Comparison of ENCODE assay signal across 28 cellular contexts in the genomic region with DNA sequence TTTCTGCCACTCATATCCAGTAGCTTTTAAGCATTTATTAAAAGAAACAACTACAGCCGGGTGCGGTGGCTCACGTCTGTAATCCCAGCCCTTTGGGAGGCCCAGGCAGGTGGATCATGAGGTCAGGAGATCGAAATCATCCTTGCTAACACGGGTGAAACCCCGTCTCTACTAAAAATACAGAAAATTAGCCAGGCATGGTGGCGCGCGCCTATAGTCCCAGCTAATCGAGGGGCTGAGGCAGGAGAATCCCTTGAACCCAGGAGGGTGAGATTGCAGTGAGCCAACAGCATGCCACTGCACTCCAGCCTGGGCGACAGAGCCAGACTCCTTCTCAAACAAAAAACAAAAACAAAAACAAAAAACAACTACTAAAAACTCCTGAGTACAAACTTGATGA.
"Had no signal": no experiment of that assay in that cellular context is flagged by ENCODE, and none has a peak within 500 bp of the region (broad histone marks: within the 10 kb centered on the region; RNA-seq: fewer than 3 reads in every experiment).

No MANE protein-coding gene starts in this region.

- H3K4me3 Mint-ChIP-seq: stimulated activated effector memory CD8-positive, alpha-beta T cell treated with anti-CD3 and anti-CD28 coated beads, Interleukin-12 subunit alpha, Interleukin-12 subunit beta, amount 100 ng/mL, for 72 hours; stimulated activated memory B cell treated with anti-CD40 and anti-IgM and Interleukin-4, amounts not matched to agents 10 μg/mL and 1 μg/mL and 100 μg/mL, for 72 hours; stimulated activated naive B cell treated with anti-CD40 and anti-IgM and Interleukin-4, amounts not matched to agents 10 μg/mL and 1 μg/mL and 100 μg/mL, for 72 hours; stimulated activated naive CD8-positive, alpha-beta T cell treated with anti-CD3 and anti-CD28 coated beads, Interleukin-15, amount 100 ng/mL, for 72 hours; stimulated activated naive CD8-positive, alpha-beta T cell treated with anti-CD3 and anti-CD28 coated beads, Interleukin-15, Interleukin-2, amounts not matched to agents 100 ng/mL and 50 ng/mL, for 24 hours; type B pancreatic cell had no signal

- H3K36me3 ChIP-seq: stomach, suprapubic skin, thoracic aorta, thyroid gland, tibial artery, tibial nerve, transverse colon, upper lobe of left lung, upper lobe of right lung, vagina had no signal

- H3K27ac Mint-ChIP-seq: stimulated activated effector memory CD8-positive, alpha-beta T cell treated with anti-CD3 and anti-CD28 coated beads, Interleukin-12 subunit alpha, Interleukin-12 subunit beta, amount 100 ng/mL, for 72 hours; stimulated activated memory B cell treated with anti-CD40 and anti-IgM and Interleukin-4, amounts not matched to agents 10 μg/mL and 1 μg/mL and 100 μg/mL, for 72 hours; stimulated activated naive B cell treated with anti-CD40 and anti-IgM and Interleukin-4, amounts not matched to agents 10 μg/mL and 1 μg/mL and 100 μg/mL, for 72 hours; stimulated activated naive CD8-positive, alpha-beta T cell treated with anti-CD3 and anti-CD28 coated beads, Interleukin-15, amount 100 ng/mL, for 72 hours; stimulated activated naive CD8-positive, alpha-beta T cell treated with anti-CD3 and anti-CD28 coated beads, Interleukin-15, Interleukin-2, amounts not matched to agents 100 ng/mL and 50 ng/mL, for 24 hours; type B pancreatic cell had no signal

- DNase-seq: stimulated activated CD4-positive, alpha-beta T cell treated with anti-CD3 and anti-CD28 coated beads, Interleukin-2, amount 100 ng/mL, for 48 hours; stimulated activated CD4-positive, alpha-beta T cell treated with anti-CD3 and anti-CD28 coated beads, Interleukin-4, amount 100 ng/mL, for 1 hour; stimulated activated CD4-positive, alpha-beta T cell treated with anti-CD3 and anti-CD28 coated beads, Interleukin-4, amount 100 ng/mL, for 4 hours; stimulated activated CD8-positive, alpha-beta memory T cell treated with anti-CD3 and anti-CD28 coated beads, Interleukin-4, amount 100 ng/mL, for 48 hours; stimulated activated naive B cell treated with anti-CD40 and anti-IgM and Interleukin-4, amounts not matched to agents 10 μg/mL and 1 μg/mL and 100 μg/mL, for 72 hours; stimulated activated naive CD4-positive, alpha-beta T cell; stimulated activated naive CD4-positive, alpha-beta T cell treated with Interleukin-2 at 50 U/mL for 16 hours; stimulated activated naive CD8-positive, alpha-beta T cell treated with anti-CD3 and anti-CD28 coated beads, Interleukin-15, amount 100 ng/mL, for 72 hours; stimulated activated naive CD8-positive, alpha-beta T cell treated with anti-CD3 and anti-CD28 coated beads, Interleukin-15, Interleukin-2, amounts not matched to agents 100 U/mL and 50 U/mL, for 24 hours; stomach; substantia nigra; testis; thyroid gland; tibial artery; transverse colon; trophoblast cell; upper lobe of left lung; upper lobe of right lung; uterus had no signal

- H3K4me1 Mint-ChIP-seq: stimulated activated effector memory CD8-positive, alpha-beta T cell treated with anti-CD3 and anti-CD28 coated beads, Interleukin-12 subunit alpha, Interleukin-12 subunit beta, amount 100 ng/mL, for 72 hours; stimulated activated memory B cell treated with anti-CD40 and anti-IgM and Interleukin-4, amounts not matched to agents 10 μg/mL and 1 μg/mL and 100 μg/mL, for 72 hours; stimulated activated naive B cell treated with anti-CD40 and anti-IgM and Interleukin-4, amounts not matched to agents 10 μg/mL and 1 μg/mL and 100 μg/mL, for 72 hours; stimulated activated naive CD8-positive, alpha-beta T cell treated with anti-CD3 and anti-CD28 coated beads, Interleukin-15, amount 100 ng/mL, for 72 hours had no signal

- FAIRE-seq: urothelium cell line had no signal

- H3K27ac ChIP-seq: stomach, suprapubic skin, testis, thoracic aorta, thyroid gland, tibial artery, tibial nerve, transverse colon, upper lobe of left lung, upper lobe of right lung, uterus, vagina had no signal

- H3K27me3 Mint-ChIP-seq: stimulated activated memory B cell treated with anti-CD40 and anti-IgM and Interleukin-4, amounts not matched to agents 10 μg/mL and 1 μg/mL and 100 μg/mL, for 72 hours; stimulated activated naive B cell treated with anti-CD40 and anti-IgM and Interleukin-4, amounts not matched to agents 10 μg/mL and 1 μg/mL and 100 μg/mL, for 72 hours; stimulated activated naive CD8-positive, alpha-beta T cell treated with anti-CD3 and anti-CD28 coated beads, Interleukin-15, amount 100 ng/mL, for 72 hours; stimulated activated naive CD8-positive, alpha-beta T cell treated with anti-CD3 and anti-CD28 coated beads, Interleukin-15, Interleukin-2, amounts not matched to agents 100 ng/mL and 50 ng/mL, for 24 hours had no signal

- ATAC-seq: stimulated activated effector memory CD8-positive, alpha-beta T cell treated with anti-CD3 and anti-CD28 coated beads, Interleukin-12 subunit alpha, Interleukin-12 subunit beta, amount 100 ng/mL, for 72 hours; stimulated activated memory B cell treated with anti-CD40 and anti-IgM and Interleukin-4, amounts not matched to agents 10 μg/mL and 1 μg/mL and 100 μg/mL, for 72 hours; stimulated activated naive B cell treated with anti-CD40 and anti-IgM and Interleukin-4, amounts not matched to agents 10 μg/mL and 1 μg/mL and 100 μg/mL, for 72 hours; stimulated activated naive CD8-positive, alpha-beta T cell treated with anti-CD3 and anti-CD28 coated beads, Interleukin-15, amount 100 ng/mL, for 72 hours; stimulated activated naive CD8-positive, alpha-beta T cell treated with anti-CD3 and anti-CD28 coated beads, Interleukin-15, Interleukin-2, amounts not matched to agents 100 U/mL and 50 U/mL, for 24 hours; upper lobe of right lung had no signal

- H3K4me1 ChIP-seq: stomach, suprapubic skin, testis, thyroid gland, tibial artery, tibial nerve, transverse colon, upper lobe of left lung, upper lobe of right lung, uterus, vagina had no signal

- H3K9me3 Mint-ChIP-seq: stimulated activated memory B cell treated with anti-CD40 and anti-IgM and Interleukin-4, amounts not matched to agents 10 μg/mL and 1 μg/mL and 100 μg/mL, for 72 hours; stimulated activated naive B cell treated with anti-CD40 and anti-IgM and Interleukin-4, amounts not matched to agents 10 μg/mL and 1 μg/mL and 100 μg/mL, for 72 hours; type B pancreatic cell had no signal

- H3K36me3 Mint-ChIP-seq: stimulated activated effector memory CD8-positive, alpha-beta T cell treated with anti-CD3 and anti-CD28 coated beads, Interleukin-12 subunit alpha, Interleukin-12 subunit beta, amount 100 ng/mL, for 72 hours; stimulated activated memory B cell treated with anti-CD40 and anti-IgM and Interleukin-4, amounts not matched to agents 10 μg/mL and 1 μg/mL and 100 μg/mL, for 72 hours; stimulated activated naive B cell treated with anti-CD40 and anti-IgM and Interleukin-4, amounts not matched to agents 10 μg/mL and 1 μg/mL and 100 μg/mL, for 72 hours; type B pancreatic cell had no signal

- H3K27me3 ChIP-seq: stomach, suprapubic skin, testis, thyroid gland, tibial artery, tibial nerve, transverse colon, upper lobe of left lung, upper lobe of right lung, uterus, vagina had no signal

- H3K4me3 ChIP-seq: stomach, suprapubic skin, testis, thoracic aorta, thyroid gland, tibial artery, tibial nerve, transverse colon, upper lobe of left lung, upper lobe of right lung, uterus, vagina had no signal

- H3K9me3 ChIP-seq: stomach, suprapubic skin, testis, thoracic aorta, thyroid gland, tibial artery, tibial nerve, transverse colon, upper lobe of left lung, upper lobe of right lung, uterus, vagina had no signal
